Comparison of ENCODE assay signal across 8 cellular contexts in genomic region chrX:63784902-63785692, GRCh38. TPM values are rescaled to one million over a fixed set of nuclear protein-coding genes. Genes with fewer than 3 reads are reported as not detected.
DNase-seq lines count a peak whose midpoint lies in the region; TF ChIP-seq lines count a peak whose summit lies in the region.

Gene ARHGEF9, minus strand, starts transcription at chrX:63785214. Its CDS starts 69 bp downstream, at chrX:63785145.

- no peaks in the 10 kb centered on the region for H3K27me3 ChIP-seq in colonic mucosa
- H3K27me3 ChIP-seq in liver (ENCODE audit: control insufficient read depth in 4 of 4, insufficient read depth in 4 of 4, low read length in 3 of 4), result no peaks in the 10 kb centered on the region
- H3K27me3 ChIP-seq in subcutaneous abdominal adipose tissue (ENCODE audit: control insufficient read depth in 5 of 5, insufficient read depth in 4 of 5, low read length in 5 of 5), result peaks cover 5 to 17% (median 10%) of the 10 kb centered on the region in 5 donors

- H3K27ac ChIP-seq in colonic mucosa (peak within 1 kb of the TSS; percentile 23), liver (ENCODE audit: low read depth in 1 of 2, low read length in 2 of 2) (no peak within 1 kb of the TSS), subcutaneous abdominal adipose tissue (ENCODE audit: low read depth, low read length) (no peak within 1 kb of the TSS)

- no peak for TF ChIP-seq RAD21 in liver (IDR thresholded peaks at IDR 0.05)

- H3K9ac ChIP-seq in colonic mucosa (ENCODE audit: low read depth in 2 of 2, low read length in 2 of 2) (peak within 1 kb of the TSS; percentile 58 to 76), liver (ENCODE audit: low read depth in 1 of 2, low read length in 2 of 2) (no peak within 1 kb of the TSS), subcutaneous abdominal adipose tissue (ENCODE audit: low read length in 5 of 5) (peak within 1 kb of the TSS in 1 of 5 donors; percentile 31)

- DNase-seq in GM03348 (ENCODE audit: low spot score), result peak; percentile 21
- peak; percentile 3 for DNase-seq in NCI-H524 treated with DMSO at 0.1 percent for 48 hours (lab: John Stamatoyannopoulos, UW)
- peak; percentile 31 for DNase-seq in colonic mucosa
- no peak for DNase-seq in MV-4-11 (lab: John Stamatoyannopoulos, UW)
- DNase-seq in NCI-H2029 (lab: John Stamatoyannopoulos, UW), result no peak
- no peak for DNase-seq in SKM-1 treated with dmso at 0.1 percent for 144 hours (lab: John Stamatoyannopoulos, UW; ENCODE audit: unreplicated experiment)

- 5% methylated on average over 30 of the region's 30 CpGs for WGBS in liver

- TF ChIP-seq CTCF in colonic mucosa (IDR thresholded peaks at IDR 0.05) (no peak), liver (IDR thresholded peaks at IDR 0.05; ENCODE audit: low read depth, low read length, missing input control) (no peak)

- H3K4me3 ChIP-seq in colonic mucosa (peak within 1 kb of the TSS; percentile 41), liver (ENCODE audit: low read depth in 1 of 3, low read length in 3 of 3) (peak within 1 kb of the TSS in 2 of 3 donors; percentile 7 to 49), subcutaneous abdominal adipose tissue (ENCODE audit: low read depth in 1 of 5, low read length in 5 of 5) (peak within 1 kb of the TSS; percentile 38 to 55 (median 54))

- H3K9me3 ChIP-seq in colonic mucosa (no peaks in the 10 kb centered on the region), liver (ENCODE audit: control insufficient read depth in 4 of 4, low read length in 3 of 4) (no peaks in the 10 kb centered on the region), subcutaneous abdominal adipose tissue (ENCODE audit: control insufficient read depth in 5 of 5, low read length in 5 of 5) (peaks cover 0 to 3% (median 2%) of the 10 kb centered on the region in 5 donors)

- intact Hi-C loops in colonic mucosa (cut with DNase I), result no loop called here

- no peaks in the 10 kb centered on the region for H3K4me1 ChIP-seq in colonic mucosa
- peaks cover 0 to 6% (median 0%) of the 10 kb centered on the region in 4 donors for H3K4me1 ChIP-seq in liver (ENCODE audit: control insufficient read depth in 4 of 4, insufficient read depth in 4 of 4, low read length in 3 of 4)
- peaks cover 0 to 7% (median 5%) of the 10 kb centered on the region in 5 donors for H3K4me1 ChIP-seq in subcutaneous abdominal adipose tissue (ENCODE audit: control insufficient read depth in 5 of 5, insufficient read depth in 5 of 5, low read length in 5 of 5)

- H3K36me3 ChIP-seq in colonic mucosa (no peaks in the 10 kb centered on the region), liver (ENCODE audit: control insufficient read depth in 4 of 4, insufficient read depth in 3 of 4, low read depth in 1 of 4, low read length in 3 of 4) (no peaks in the 10 kb centered on the region), subcutaneous abdominal adipose tissue (ENCODE audit: control insufficient read depth in 5 of 5, insufficient read depth in 5 of 5, low read length in 5 of 5) (no peaks in the 10 kb centered on the region)

TF ChIP-seq in liver, 16 proteins besides CTCF, POLR2A, EP300 and RAD21:
- no peak for TF ChIP-seq HNF4G (IDR thresholded peaks at IDR 0.05)
- TF ChIP-seq, protein P1, sequence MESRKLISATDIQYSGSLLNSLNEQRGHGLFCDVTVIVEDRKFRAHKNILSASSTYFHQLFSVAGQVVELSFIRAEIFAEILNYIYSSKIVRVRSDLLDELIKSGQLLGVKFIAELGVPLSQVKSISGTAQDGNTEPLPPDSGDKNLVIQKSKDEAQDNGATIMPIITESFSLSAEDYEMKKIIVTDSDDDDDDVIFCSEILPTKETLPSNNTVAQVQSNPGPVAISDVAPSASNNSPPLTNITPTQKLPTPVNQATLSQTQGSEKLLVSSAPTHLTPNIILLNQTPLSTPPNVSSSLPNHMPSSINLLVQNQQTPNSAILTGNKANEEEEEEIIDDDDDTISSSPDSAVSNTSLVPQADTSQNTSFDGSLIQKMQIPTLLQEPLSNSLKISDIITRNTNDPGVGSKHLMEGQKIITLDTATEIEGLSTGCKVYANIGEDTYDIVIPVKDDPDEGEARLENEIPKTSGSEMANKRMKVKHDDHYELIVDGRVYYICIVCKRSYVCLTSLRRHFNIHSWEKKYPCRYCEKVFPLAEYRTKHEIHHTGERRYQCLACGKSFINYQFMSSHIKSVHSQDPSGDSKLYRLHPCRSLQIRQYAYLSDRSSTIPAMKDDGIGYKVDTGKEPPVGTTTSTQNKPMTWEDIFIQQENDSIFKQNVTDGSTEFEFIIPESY (IDR thresholded peaks at IDR 0.05), result no peak
- no peak for TF ChIP-seq EGR1 (IDR thresholded peaks at IDR 0.05; ENCODE audit: low read depth in 2 of 2)
- TF ChIP-seq RXRA (IDR thresholded peaks at IDR 0.05), result no peak
- no peak for TF ChIP-seq YY1 (IDR thresholded peaks at IDR 0.05)
- no peak for TF ChIP-seq GABPA (IDR thresholded peaks at IDR 0.05 in 1 of 2, conservative IDR thresholded peaks at IDR 0.05 in 1 of 2)
- no peak for TF ChIP-seq JUND (IDR thresholded peaks at IDR 0.05)
- TF ChIP-seq REST (IDR thresholded peaks at IDR 0.05), result no peak
- no peak for TF ChIP-seq NR2F2 (IDR thresholded peaks at IDR 0.05)
- no peak for TF ChIP-seq HNF4A (conservative IDR thresholded peaks at IDR 0.05)
- TF ChIP-seq, protein P2, sequence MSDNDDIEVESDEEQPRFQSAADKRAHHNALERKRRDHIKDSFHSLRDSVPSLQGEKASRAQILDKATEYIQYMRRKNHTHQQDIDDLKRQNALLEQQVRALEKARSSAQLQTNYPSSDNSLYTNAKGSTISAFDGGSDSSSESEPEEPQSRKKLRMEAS (IDR thresholded peaks at IDR 0.05), result no peak
- no peak for TF ChIP-seq ATF3 (IDR thresholded peaks at IDR 0.05)
- TF ChIP-seq TAF1 (conservative IDR thresholded peaks at IDR 0.05), result no peak
- no peak for TF ChIP-seq SP1 (IDR thresholded peaks at IDR 0.05)
- TF ChIP-seq FOXA2 (IDR thresholded peaks at IDR 0.05), result no peak
- no peak for TF ChIP-seq FOXA1 (IDR thresholded peaks at IDR 0.05)

RNA-seq across cellular contexts. Expression of gene ARHGEF9, which starts in this region (rescaled TPM):
- total RNA-seq in colonic mucosa (10 to 100 TPM; 29.3 to 40.8 TPM), liver (1 to 10 TPM; 6.9 to 9.0 TPM)
- polyA plus RNA-seq in liver, result 1 to 10 TPM; 2.1 to 5.4 TPM

Comparison
In these comparisons a context has a peak if more than half of its experiments do, and no peak if none do; other contexts are left out.
1. DNase-seq: peak in GM03348 (single experiment), NCI-H524 treated with DMSO at 0.1 percent for 48 hours (single experiment) and colonic mucosa (single experiment); none in MV-4-11 (single experiment), NCI-H2029 (single experiment) and SKM-1 treated with dmso at 0.1 percent for 144 hours (single experiment).
2. H3K9ac ChIP-seq: peak in colonic mucosa (2 of 2); none in liver (0 of 2).
3. Peak in every context shown above with its lines, with median percentiles within 50 percentile points of each other: H3K4me3 ChIP-seq.